ENCODE assay signal across 8 cellular contexts in genomic region chr3:33636125-33636855, GRCh38.
DNase-seq lines count a peak whose midpoint lies in the region; ATAC-seq and TF ChIP-seq lines count a peak whose summit lies in the region.

No MANE protein-coding gene starts in this region.

- no peak overlapping the region for H2AFZ ChIP-seq in Loucy (ENCODE audit: low read length)

- no peaks in the 10 kb centered on the region for H3K27me3 ChIP-seq in Loucy (ENCODE audit: insufficient read depth, low read length, poor library complexity, severe bottlenecking)

- ATAC-seq in SK-N-SH treated with all-trans-retinoic acid at 6 μM for 48 hours, result peak; percentile 61; the same call in 2 of the 3 replicates
- ATAC-seq in GM18498 (IDR thresholded peaks at IDR 0.05; ENCODE audit: unreplicated experiment), result no peak
- no peak for ATAC-seq in stimulated activated naive CD8-positive, alpha-beta T cell treated with anti-CD3 and anti-CD28 coated beads, Interleukin-15, Interleukin-2, amounts not matched to agents 100 U/mL and 50 U/mL, for 24 hours

- H3F3A ChIP-seq in Loucy (ENCODE audit: low read depth), result no peaks in the 10 kb centered on the region

- no peaks in the 10 kb centered on the region for H4K20me1 ChIP-seq in Loucy (ENCODE audit: insufficient read depth, low read length, poor library complexity, severe bottlenecking)

- H3K9me3 ChIP-seq in Loucy (ENCODE audit: insufficient read depth, low read depth, low read length), result no peaks in the 10 kb centered on the region

- DNase-seq in GF-D8 (lab: John Stamatoyannopoulos, UW) (peak; percentile 38), fibroblast of the conjunctiva (ENCODE audit: low read depth) (peak; percentile 64), renal cortical epithelial cell (ENCODE audit: low read depth) (peak; percentile 77), activated gamma-delta T cell (lab: John Stamatoyannopoulos, UW) (no peak)
- no peak for DNase-seq in stimulated activated naive CD8-positive, alpha-beta T cell treated with anti-CD3 and anti-CD28 coated beads, Interleukin-15, Interleukin-2, amounts not matched to agents 100 U/mL and 50 U/mL, for 24 hours

- peaks cover 18% of the 10 kb centered on the region; the same call in 1 of the 2 replicates for H3K36me3 ChIP-seq in Loucy (ENCODE audit: insufficient read depth, low read length)

- no peaks in the 10 kb centered on the region for H3K4me1 ChIP-seq in Loucy (ENCODE audit: insufficient read depth, low read length, poor library complexity, severe bottlenecking)

- H3K4me2 ChIP-seq in Loucy (ENCODE audit: low read depth, low read length, poor library complexity, severe bottlenecking), result no peak overlapping the region

- H3K9ac ChIP-seq in Loucy (ENCODE audit: low read depth, low read length, poor library complexity, severe bottlenecking), result no peak overlapping the region

- no peak overlapping the region for H3K4me3 ChIP-seq in Loucy (ENCODE audit: low read length, poor library complexity, severe bottlenecking)

- H3K79me2 ChIP-seq in Loucy (ENCODE audit: insufficient read depth, low read length), result no peaks in the 10 kb centered on the region

- peak; percentile 78 for TF ChIP-seq CTCF in Loucy (conservative IDR thresholded peaks at IDR 0.05; ENCODE audit: low read length)

- H3K9me2 ChIP-seq in Loucy (replicated peaks; ENCODE audit: low read depth, low read length), result no peaks in the 10 kb centered on the region

TF ChIP-seq in SK-N-SH treated with all-trans-retinoic acid at 6 μM for 48 hours, 23 proteins besides CTCF, POLR2A, EP300 and RAD21:
- no peak for TF ChIP-seq CSDC2 (CRISPR knock-in tag; IDR thresholded peaks at IDR 0.05)
- TF ChIP-seq ISL1 (CRISPR knock-in tag; IDR thresholded peaks at IDR 0.05), result no peak
- no peak for TF ChIP-seq TOX (CRISPR knock-in tag; IDR thresholded peaks at IDR 0.05; ENCODE audit: borderline replicate concordance)
- TF ChIP-seq ZNF70 (CRISPR knock-in tag; IDR thresholded peaks at IDR 0.05), result no peak
- no peak for TF ChIP-seq ESRRG (CRISPR knock-in tag; IDR thresholded peaks at IDR 0.05)
- TF ChIP-seq SNAI2 (CRISPR knock-in tag; IDR thresholded peaks at IDR 0.05), result no peak
- TF ChIP-seq OSR1 (CRISPR knock-in tag; IDR thresholded peaks at IDR 0.05), result no peak
- TF ChIP-seq PATZ1 (CRISPR knock-in tag; IDR thresholded peaks at IDR 0.05; ENCODE audit: borderline replicate concordance), result no peak
- TF ChIP-seq, protein P1, sequence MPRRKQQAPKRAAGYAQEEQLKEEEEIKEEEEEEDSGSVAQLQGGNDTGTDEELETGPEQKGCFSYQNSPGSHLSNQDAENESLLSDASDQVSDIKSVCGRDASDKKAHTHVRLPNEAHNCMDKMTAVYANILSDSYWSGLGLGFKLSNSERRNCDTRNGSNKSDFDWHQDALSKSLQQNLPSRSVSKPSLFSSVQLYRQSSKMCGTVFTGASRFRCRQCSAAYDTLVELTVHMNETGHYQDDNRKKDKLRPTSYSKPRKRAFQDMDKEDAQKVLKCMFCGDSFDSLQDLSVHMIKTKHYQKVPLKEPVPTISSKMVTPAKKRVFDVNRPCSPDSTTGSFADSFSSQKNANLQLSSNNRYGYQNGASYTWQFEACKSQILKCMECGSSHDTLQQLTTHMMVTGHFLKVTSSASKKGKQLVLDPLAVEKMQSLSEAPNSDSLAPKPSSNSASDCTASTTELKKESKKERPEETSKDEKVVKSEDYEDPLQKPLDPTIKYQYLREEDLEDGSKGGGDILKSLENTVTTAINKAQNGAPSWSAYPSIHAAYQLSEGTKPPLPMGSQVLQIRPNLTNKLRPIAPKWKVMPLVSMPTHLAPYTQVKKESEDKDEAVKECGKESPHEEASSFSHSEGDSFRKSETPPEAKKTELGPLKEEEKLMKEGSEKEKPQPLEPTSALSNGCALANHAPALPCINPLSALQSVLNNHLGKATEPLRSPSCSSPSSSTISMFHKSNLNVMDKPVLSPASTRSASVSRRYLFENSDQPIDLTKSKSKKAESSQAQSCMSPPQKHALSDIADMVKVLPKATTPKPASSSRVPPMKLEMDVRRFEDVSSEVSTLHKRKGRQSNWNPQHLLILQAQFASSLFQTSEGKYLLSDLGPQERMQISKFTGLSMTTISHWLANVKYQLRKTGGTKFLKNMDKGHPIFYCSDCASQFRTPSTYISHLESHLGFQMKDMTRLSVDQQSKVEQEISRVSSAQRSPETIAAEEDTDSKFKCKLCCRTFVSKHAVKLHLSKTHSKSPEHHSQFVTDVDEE (CRISPR knock-in tag; IDR thresholded peaks at IDR 0.05), result no peak
- TF ChIP-seq ZNF8 (CRISPR knock-in tag; IDR thresholded peaks at IDR 0.05), result no peak

Comparison
In these comparisons a context has a peak if more than half of its experiments do, and no peak if none do; other contexts are left out.
1. DNase-seq: peak in GF-D8 (single experiment), fibroblast of the conjunctiva (single experiment) and renal cortical epithelial cell (single experiment); none in stimulated activated naive CD8-positive, alpha-beta T cell treated with anti-CD3 and anti-CD28 coated beads, Interleukin-15, Interleukin-2, amounts not matched to agents 100 U/mL and 50 U/mL, for 24 hours (single experiment) and activated gamma-delta T cell (single experiment).